In the genomic region with DNA sequence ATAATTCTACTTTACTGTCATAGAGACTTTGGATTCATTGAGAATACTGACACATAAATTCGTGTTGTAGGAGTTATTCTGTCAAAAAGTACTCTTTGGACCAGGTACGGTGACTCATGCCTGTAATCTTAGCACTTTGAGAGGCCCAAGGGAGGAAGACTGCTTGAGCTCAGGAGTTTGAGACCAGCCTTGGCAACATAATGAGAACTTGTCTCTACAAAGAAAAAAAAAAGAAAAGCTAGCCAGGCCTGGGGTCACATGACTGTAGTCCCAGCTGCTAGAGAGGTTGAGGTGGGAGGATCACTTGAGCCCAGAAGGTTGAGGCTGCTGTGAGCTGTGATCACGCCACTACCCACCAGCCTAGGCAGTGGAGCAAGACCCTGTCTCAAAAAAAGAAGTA, we compare ENCODE assay signal across 1 cellular context.
TF ChIP-seq lines count a peak whose summit lies in the region.

No MANE protein-coding gene starts in this region.

TF ChIP-seq in HepG2, 621 proteins besides CTCF, POLR2A, EP300 and RAD21 (continued from another document):
- no peak for TF ChIP-seq MTF2 (CRISPR knock-in tag; IDR thresholded peaks at IDR 0.05; ENCODE audit: borderline replicate concordance)
- TF ChIP-seq, protein P1, sequence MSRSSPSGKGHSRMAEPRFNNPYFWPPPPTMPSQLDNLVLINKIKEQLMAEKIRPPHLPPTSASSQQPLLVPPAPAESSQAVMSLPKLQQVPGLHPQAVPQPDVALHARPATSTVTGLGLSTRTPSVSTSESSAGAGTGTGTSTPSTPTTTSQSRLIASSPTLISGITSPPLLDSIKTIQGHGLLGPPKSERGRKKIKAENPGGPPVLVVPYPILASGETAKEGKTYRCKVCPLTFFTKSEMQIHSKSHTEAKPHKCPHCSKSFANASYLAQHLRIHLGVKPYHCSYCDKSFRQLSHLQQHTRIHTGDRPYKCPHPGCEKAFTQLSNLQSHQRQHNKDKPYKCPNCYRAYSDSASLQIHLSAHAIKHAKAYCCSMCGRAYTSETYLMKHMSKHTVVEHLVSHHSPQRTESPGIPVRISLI (CRISPR knock-in tag; IDR thresholded peaks at IDR 0.05; ENCODE audit: borderline replicate concordance) = peak; percentile 32; the same call in 1 of the 2 replicates
- TF ChIP-seq ZNF75D (CRISPR knock-in tag; IDR thresholded peaks at IDR 0.05; ENCODE audit: borderline replicate concordance) = no peak
- TF ChIP-seq ARID5B (CRISPR knock-in tag; IDR thresholded peaks at IDR 0.05) = 0 out of 2 replicates have a peak, but pooled peaks have one; percentile 12
- TF ChIP-seq FOSL1 (CRISPR knock-in tag; IDR thresholded peaks at IDR 0.05; ENCODE audit: borderline replicate concordance) = peak; percentile 76; the same call in 1 of the 2 replicates
- TF ChIP-seq POGZ (CRISPR knock-in tag; IDR thresholded peaks at IDR 0.05) = 0 out of 2 replicates have a peak, but pooled peaks have one; percentile 17
- TF ChIP-seq JUND (CRISPR knock-in tag; IDR thresholded peaks at IDR 0.05) = peak; percentile 51; the same call in 1 of the 2 replicates
- no peak for TF ChIP-seq ZNF761 (CRISPR knock-in tag; conservative IDR thresholded peaks at IDR 0.05)
- no peak for TF ChIP-seq KLF11 (CRISPR knock-in tag; IDR thresholded peaks at IDR 0.05)
- TF ChIP-seq TBP (CRISPR knock-in tag; IDR thresholded peaks at IDR 0.05) = no peak
- TF ChIP-seq RFX5 (IDR thresholded peaks at IDR 0.05; ENCODE audit: low read depth, low read length) = no peak
- no peak for TF ChIP-seq UBTF (CRISPR knock-in tag; IDR thresholded peaks at IDR 0.05)
- no peak for TF ChIP-seq ZNF879 (CRISPR knock-in tag; IDR thresholded peaks at IDR 0.05)
- TF ChIP-seq, protein P2, sequence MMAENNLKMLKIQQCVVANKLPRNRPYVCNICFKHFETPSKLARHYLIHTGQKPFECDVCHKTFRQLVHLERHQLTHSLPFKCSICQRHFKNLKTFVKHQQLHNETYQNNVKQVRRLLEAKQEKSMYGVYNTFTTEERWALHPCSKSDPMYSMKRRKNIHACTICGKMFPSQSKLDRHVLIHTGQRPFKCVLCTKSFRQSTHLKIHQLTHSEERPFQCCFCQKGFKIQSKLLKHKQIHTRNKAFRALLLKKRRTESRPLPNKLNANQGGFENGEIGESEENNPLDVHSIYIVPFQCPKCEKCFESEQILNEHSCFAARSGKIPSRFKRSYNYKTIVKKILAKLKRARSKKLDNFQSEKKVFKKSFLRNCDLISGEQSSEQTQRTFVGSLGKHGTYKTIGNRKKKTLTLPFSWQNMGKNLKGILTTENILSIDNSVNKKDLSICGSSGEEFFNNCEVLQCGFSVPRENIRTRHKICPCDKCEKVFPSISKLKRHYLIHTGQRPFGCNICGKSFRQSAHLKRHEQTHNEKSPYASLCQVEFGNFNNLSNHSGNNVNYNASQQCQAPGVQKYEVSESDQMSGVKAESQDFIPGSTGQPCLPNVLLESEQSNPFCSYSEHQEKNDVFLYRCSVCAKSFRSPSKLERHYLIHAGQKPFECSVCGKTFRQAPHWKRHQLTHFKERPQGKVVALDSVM (CRISPR knock-in tag; IDR thresholded peaks at IDR 0.05) = peak; percentile 58; the same call in 1 of the 2 replicates
- TF ChIP-seq, protein P3, sequence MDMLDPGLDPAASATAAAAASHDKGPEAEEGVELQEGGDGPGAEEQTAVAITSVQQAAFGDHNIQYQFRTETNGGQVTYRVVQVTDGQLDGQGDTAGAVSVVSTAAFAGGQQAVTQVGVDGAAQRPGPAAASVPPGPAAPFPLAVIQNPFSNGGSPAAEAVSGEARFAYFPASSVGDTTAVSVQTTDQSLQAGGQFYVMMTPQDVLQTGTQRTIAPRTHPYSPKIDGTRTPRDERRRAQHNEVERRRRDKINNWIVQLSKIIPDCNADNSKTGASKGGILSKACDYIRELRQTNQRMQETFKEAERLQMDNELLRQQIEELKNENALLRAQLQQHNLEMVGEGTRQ (IDR thresholded peaks at IDR 0.05; ENCODE audit: low read depth, low read length) = 0 out of 2 replicates have a peak, but pooled peaks have one; percentile 33
- TF ChIP-seq, protein P3 (CRISPR knock-in tag; IDR thresholded peaks at IDR 0.05; ENCODE audit: borderline replicate concordance) = peak; percentile 51; the same call in 1 of the 2 replicates
- TF ChIP-seq, protein P4, sequence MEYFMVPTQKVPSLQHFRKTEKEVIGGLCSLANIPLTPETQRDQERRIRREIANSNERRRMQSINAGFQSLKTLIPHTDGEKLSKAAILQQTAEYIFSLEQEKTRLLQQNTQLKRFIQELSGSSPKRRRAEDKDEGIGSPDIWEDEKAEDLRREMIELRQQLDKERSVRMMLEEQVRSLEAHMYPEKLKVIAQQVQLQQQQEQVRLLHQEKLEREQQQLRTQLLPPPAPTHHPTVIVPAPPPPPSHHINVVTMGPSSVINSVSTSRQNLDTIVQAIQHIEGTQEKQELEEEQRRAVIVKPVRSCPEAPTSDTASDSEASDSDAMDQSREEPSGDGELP (IDR thresholded peaks at IDR 0.05; ENCODE audit: borderline replicate concordance, low read depth) = 0 out of 2 replicates have a peak, but pooled peaks have one; percentile 15
TF ChIP-seq in HepG2: peak in this region for 10.
